13 cellular contexts compared by ENCODE assay signal in the genomic region with DNA sequence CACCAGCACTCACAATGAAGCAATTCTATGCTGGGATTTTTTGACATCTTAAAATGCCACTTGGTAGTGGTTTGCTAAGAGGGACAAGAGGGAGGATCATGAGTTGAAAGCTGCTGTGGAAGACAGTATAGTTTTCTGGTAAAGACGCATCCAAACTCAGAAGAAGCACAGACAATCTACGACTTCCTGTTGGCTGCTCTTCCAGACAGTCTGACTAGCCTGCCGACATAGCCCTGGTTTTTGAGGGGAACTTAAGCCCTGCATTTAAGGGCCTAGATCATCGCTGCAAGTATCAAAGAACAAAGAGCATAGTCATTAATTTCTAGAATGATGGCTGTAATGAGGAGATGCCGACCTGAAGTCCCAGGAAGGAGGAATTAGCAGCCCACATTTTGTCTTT.
DNase-seq lines count a peak whose midpoint lies in the region; ATAC-seq and TF ChIP-seq lines count a peak whose summit lies in the region.
"Had no signal": no experiment of that assay in that cellular context is flagged by ENCODE, and none has a peak within 500 bp of the region (broad histone marks: within the 10 kb centered on the region; RNA-seq: fewer than 3 reads in every experiment).

No MANE protein-coding gene starts in this region.

- H3K9me3 ChIP-seq in DND-41 (ENCODE audit: insufficient read depth, low read length, severe bottlenecking) = no peaks in the 10 kb centered on the region
- H3K9me3 ChIP-seq: HAP-1, heart right ventricle, upper lobe of left lung had no signal

- no peak overlapping the region for H3K4me3 Mint-ChIP-seq in memory B cell

- H4K20me1 ChIP-seq in DND-41 (ENCODE audit: insufficient read depth, low read length) = no peaks in the 10 kb centered on the region

- no peak overlapping the region for H3K9ac ChIP-seq in DND-41 (ENCODE audit: low read depth, low read length)

- H2AFZ ChIP-seq in DND-41 (ENCODE audit: low read depth, low read length) = no peak overlapping the region

- H3K27me3 ChIP-seq in DND-41 (ENCODE audit: insufficient read depth, low read length, poor library complexity) = no peaks in the 10 kb centered on the region
- H3K27me3 ChIP-seq: upper lobe of left lung had no signal

- peaks cover 14% of the 10 kb centered on the region; the same call in 1 of the 2 replicates for H3K4me1 ChIP-seq in DND-41 (ENCODE audit: insufficient read depth, low read length)
- H3K4me1 ChIP-seq: HAP-1 had no signal

- H3K36me3 ChIP-seq in DND-41 (ENCODE audit: insufficient read depth, low read length) = no peaks in the 10 kb centered on the region
- H3K36me3 ChIP-seq: HAP-1, heart right ventricle, upper lobe of left lung had no signal

- no peak overlapping the region for H3K4me2 ChIP-seq in DND-41 (ENCODE audit: insufficient read depth, low read length)

- no peaks in the 10 kb centered on the region for H3K36me3 Mint-ChIP-seq in memory B cell

- peaks cover 15% of the 10 kb centered on the region for H3K4me1 Mint-ChIP-seq in memory B cell

- H3K4me3 ChIP-seq in DND-41 (ENCODE audit: low read depth in 1 of 2, low read length in 2 of 2) = no peak overlapping the region
- H3K4me3 ChIP-seq: HAP-1, heart right ventricle, upper lobe of left lung had no signal

- no peaks in the 10 kb centered on the region for H3K79me2 ChIP-seq in DND-41 (ENCODE audit: insufficient read depth, low read length)

- H3K27me3 Mint-ChIP-seq in memory B cell = peaks cover 1% of the 10 kb centered on the region

- TF ChIP-seq CTCF in DND-41 (IDR thresholded peaks at IDR 0.05; ENCODE audit: borderline replicate concordance, extremely low read depth, low read length, poor library complexity, severe bottlenecking) = no peak

- H3K9me3 Mint-ChIP-seq in memory B cell = no peaks in the 10 kb centered on the region

- peak overlapping the region; percentile 58 for H3K27ac Mint-ChIP-seq in memory B cell

- ATAC-seq in DND-41 (ENCODE audit: insufficient read depth, low read depth) (0 out of 3 replicates have a peak, but pooled peaks have one; percentile 26), memory B cell (ENCODE audit: low read depth) (no peak), GM21737 (IDR thresholded peaks at IDR 0.05; ENCODE audit: unreplicated experiment) (no peak), GM19328 (IDR thresholded peaks at IDR 0.05; ENCODE audit: unreplicated experiment) (no peak)

- peak; percentile 34 for DNase-seq in activated CD4-positive, alpha-beta T cell treated with anti-CD3 and anti-CD28 coated beads, Interleukin-2, amount 50 U/mL, for 1 hour
- DNase-seq in activated CD4-positive, alpha-beta T cell treated with anti-CD3 and anti-CD28 coated beads for 1 hour = no peak
- no peak for DNase-seq in DND-41
- peak; percentile 24 for DNase-seq in T-helper 22 cell (ENCODE audit: low read depth)
- DNase-seq in memory B cell (ENCODE audit: low spot score in 2 of 2) = no peak
- DNase-seq in SHP77 (lab: John Stamatoyannopoulos, UW) = no peak
- DNase-seq: activated gamma-delta T cell, kidney had no signal

- 0 out of 2 replicates have a peak overlapping the region, but pooled peaks have one; percentile 1 for H3K27ac ChIP-seq in DND-41 (ENCODE audit: low read length)
- H3K27ac ChIP-seq: heart right ventricle, upper lobe of left lung had no signal

Comparison
In these comparisons a context has a peak if more than half of its experiments do, and no peak if none do; other contexts are left out.
1. DNase-seq: peak in activated CD4-positive, alpha-beta T cell treated with anti-CD3 and anti-CD28 coated beads, Interleukin-2, amount 50 U/mL, for 1 hour (single experiment) and T-helper 22 cell (single experiment); none in activated CD4-positive, alpha-beta T cell treated with anti-CD3 and anti-CD28 coated beads for 1 hour (single experiment), DND-41 (single experiment), memory B cell (0 of 2) and SHP77 (0 of 2).